Comparison of ENCODE assay signal across 27 cellular contexts in the genomic region with DNA sequence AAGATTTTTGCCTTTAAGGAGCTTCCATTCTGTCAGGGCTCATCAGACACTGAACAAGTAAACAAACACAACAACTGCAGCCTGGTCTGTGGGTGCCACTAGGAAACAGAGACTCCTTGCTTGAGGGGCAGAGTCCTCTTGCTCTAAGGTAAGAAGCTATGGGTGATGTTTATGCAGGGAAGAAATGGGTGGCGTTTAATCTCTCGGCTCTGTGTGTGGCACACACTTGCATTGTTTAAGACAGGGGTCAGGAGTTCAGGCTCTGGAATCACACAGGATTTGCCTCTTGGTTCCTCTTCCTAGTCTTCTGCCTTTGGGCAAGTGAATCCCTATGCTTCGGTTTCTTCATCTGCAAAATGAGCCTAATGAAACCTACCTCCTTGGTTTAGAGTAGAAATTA.
"Had no signal": no experiment of that assay in that cellular context is flagged by ENCODE, and none has a peak within 500 bp of the region (broad histone marks: within the 10 kb centered on the region; RNA-seq: fewer than 3 reads in every experiment).

No MANE protein-coding gene starts in this region.

- H3K9me3 Mint-ChIP-seq: activated B cell treated with CpG ODN at 0.5 μM for 24 hours; endodermal cell; nephron progenitor cell; stimulated activated memory B cell treated with anti-CD40 and anti-IgM and Interleukin-4, amounts not matched to agents 10 μg/mL and 1 μg/mL and 100 μg/mL, for 72 hours; stimulated activated naive CD8-positive, alpha-beta T cell treated with anti-CD3 and anti-CD28 coated beads, Interleukin-15, amount 100 ng/mL, for 72 hours; T-helper 2 cell treated with Interferon-gamma antibody and Interleukin-4, amounts not matched to agents 5 μg/mL and 100 μg/mL, for 36 hours had no signal

- H3K27ac Mint-ChIP-seq: activated B cell treated with CpG ODN at 0.5 μM for 24 hours; endodermal cell; nephron progenitor cell; stimulated activated memory B cell treated with anti-CD40 and anti-IgM and Interleukin-4, amounts not matched to agents 10 μg/mL and 1 μg/mL and 100 μg/mL, for 72 hours; stimulated activated naive CD8-positive, alpha-beta T cell treated with anti-CD3 and anti-CD28 coated beads, Interleukin-15, amount 100 ng/mL, for 72 hours; T-helper 2 cell treated with Interferon-gamma antibody and Interleukin-4, amounts not matched to agents 5 μg/mL and 100 μg/mL, for 36 hours had no signal

- H3K36me3 ChIP-seq: esophagus muscularis mucosa, left ventricle myocardium inferior, pancreas, prostate gland, thyroid gland, upper lobe of left lung had no signal

- H3K4me3 Mint-ChIP-seq: activated B cell treated with CpG ODN at 0.5 μM for 24 hours; endodermal cell; nephron progenitor cell; stimulated activated memory B cell treated with anti-CD40 and anti-IgM and Interleukin-4, amounts not matched to agents 10 μg/mL and 1 μg/mL and 100 μg/mL, for 72 hours; stimulated activated naive CD8-positive, alpha-beta T cell treated with anti-CD3 and anti-CD28 coated beads, Interleukin-15, amount 100 ng/mL, for 72 hours; T-helper 2 cell treated with Interferon-gamma antibody and Interleukin-4, amounts not matched to agents 5 μg/mL and 100 μg/mL, for 36 hours had no signal

- H3K27ac ChIP-seq: esophagus muscularis mucosa, foreskin keratinocyte, left ventricle myocardium inferior, pancreas, prostate gland, thyroid gland had no signal

- H3K36me3 Mint-ChIP-seq: stimulated activated memory B cell treated with anti-CD40 and anti-IgM and Interleukin-4, amounts not matched to agents 10 μg/mL and 1 μg/mL and 100 μg/mL, for 72 hours had no signal

- H3K4me3 ChIP-seq: esophagus muscularis mucosa, heart left ventricle, left ventricle myocardium inferior, lung, mucosa of descending colon, pancreas, prostate gland, skin epidermis, thyroid gland, upper lobe of left lung had no signal

- H3K27me3 ChIP-seq: esophagus muscularis mucosa, foreskin keratinocyte, heart left ventricle, pancreas, thyroid gland, upper lobe of left lung had no signal

- H3K4me1 ChIP-seq: esophagus muscularis mucosa, foreskin keratinocyte, left ventricle myocardium inferior, pancreas, prostate gland, thyroid gland had no signal

- H3K27me3 Mint-ChIP-seq: activated B cell treated with CpG ODN at 0.5 μM for 24 hours; stimulated activated memory B cell treated with anti-CD40 and anti-IgM and Interleukin-4, amounts not matched to agents 10 μg/mL and 1 μg/mL and 100 μg/mL, for 72 hours had no signal

- DNase-seq: activated B cell treated with CpG ODN at 0.5 μM for 24 hours; activated CD4-positive, alpha-beta T cell treated with anti-CD3 and anti-CD28 coated beads, Interleukin-2, amount 50 U/mL, for 1 hour; activated gamma-delta T cell; activated naive CD4-positive, alpha-beta T cell treated with anti-CD3 and anti-CD28 coated beads, Interleukin-2, amount 50 U/mL, for 16 hours; amniotic stem cell; caudate nucleus; endodermal cell; foreskin keratinocyte; heart left ventricle; kidney glomerular epithelial cell; left ventricle myocardium inferior; mucosa of descending colon; nephron progenitor cell; pancreas; retina; stimulated activated CD4-positive, alpha-beta T cell treated with anti-CD3 and anti-CD28 coated beads, Interleukin-12 subunit alpha, Interleukin-12 subunit beta, amount 100 ng/mL, for 4 hours; stimulated activated CD4-positive, alpha-beta T cell treated with anti-CD3 and anti-CD28 coated beads, Interleukin-4, amount 100 ng/mL, for 1 hour; stimulated activated naive CD8-positive, alpha-beta T cell treated with anti-CD3 and anti-CD28 coated beads, Interleukin-15, amount 100 ng/mL, for 72 hours; thyroid gland; upper lobe of left lung had no signal

- ATAC-seq: foreskin keratinocyte; heart left ventricle; mucosa of descending colon; pancreas; sciatic nerve; stimulated activated memory B cell treated with anti-CD40 and anti-IgM and Interleukin-4, amounts not matched to agents 10 μg/mL and 1 μg/mL and 100 μg/mL, for 72 hours; stimulated activated naive CD8-positive, alpha-beta T cell treated with anti-CD3 and anti-CD28 coated beads, Interleukin-15, amount 100 ng/mL, for 72 hours had no signal

- H3K9me3 ChIP-seq: esophagus muscularis mucosa, heart left ventricle, left ventricle myocardium inferior, mucosa of descending colon, pancreas, prostate gland, thyroid gland, upper lobe of left lung had no signal
